Comparison of ENCODE assay signal across 1 cellular context in genomic region chr7:100641463-100641859, GRCh38.
TF ChIP-seq lines count a peak whose summit lies in the region.

TSS of gene TFR2 (minus strand) at chr7:100641552. CDS start at chr7:100641509, 43 bp downstream.

TF ChIP-seq in IMR-90, 13 proteins besides CTCF, POLR2A, EP300 and RAD21 (continued from another document):
- TF ChIP-seq BHLHE40 (IDR thresholded peaks at IDR 0.05; ENCODE audit: low read depth, low read length) (no peak), MAZ (IDR thresholded peaks at IDR 0.05; ENCODE audit: borderline replicate concordance, low read depth, low read length) (no peak), MXI1 (IDR thresholded peaks at IDR 0.05; ENCODE audit: borderline replicate concordance, low read depth, low read length) (no peak), MAFK (IDR thresholded peaks at IDR 0.05; ENCODE audit: low read depth, low read length) (no peak)
- TF ChIP-seq, protein P1, sequence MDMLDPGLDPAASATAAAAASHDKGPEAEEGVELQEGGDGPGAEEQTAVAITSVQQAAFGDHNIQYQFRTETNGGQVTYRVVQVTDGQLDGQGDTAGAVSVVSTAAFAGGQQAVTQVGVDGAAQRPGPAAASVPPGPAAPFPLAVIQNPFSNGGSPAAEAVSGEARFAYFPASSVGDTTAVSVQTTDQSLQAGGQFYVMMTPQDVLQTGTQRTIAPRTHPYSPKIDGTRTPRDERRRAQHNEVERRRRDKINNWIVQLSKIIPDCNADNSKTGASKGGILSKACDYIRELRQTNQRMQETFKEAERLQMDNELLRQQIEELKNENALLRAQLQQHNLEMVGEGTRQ (IDR thresholded peaks at IDR 0.05; ENCODE audit: low read depth, low read length) = no peak
TF ChIP-seq in IMR-90: peak in this region for 0.
